ENCODE assay signal across 17 cellular contexts in the genomic region with DNA sequence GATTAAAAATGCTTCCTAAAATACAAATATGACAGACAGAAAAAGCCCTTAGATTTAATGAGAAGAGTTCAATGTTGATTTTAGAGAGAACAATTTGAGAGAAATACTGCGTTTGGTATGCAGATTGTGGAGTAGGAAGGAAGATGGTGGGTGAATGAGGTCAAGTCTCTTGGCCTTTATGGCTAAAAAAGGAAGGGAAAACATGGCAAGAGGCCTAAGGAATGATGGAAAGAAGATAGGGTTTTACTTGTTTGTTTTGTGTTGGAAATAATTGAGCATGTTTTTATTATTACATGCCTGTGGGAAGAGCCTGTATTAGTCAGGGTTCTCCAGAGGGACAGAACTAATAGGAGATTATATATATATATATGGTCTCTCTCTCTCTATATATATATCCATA.
A peak's percentile ranks its signal among the peaks of the same experiment; 100 is the strongest.
DNase-seq lines count a peak whose midpoint lies in the region; ATAC-seq, FAIRE-seq and TF ChIP-seq lines count a peak whose summit lies in the region.
"Had no signal": no experiment of that assay in that cellular context is flagged by ENCODE, and none has a peak within 500 bp of the region (broad histone marks: within the 10 kb centered on the region; RNA-seq: fewer than 3 reads in every experiment).

No MANE protein-coding gene starts in this region.

- WGBS in neuronal stem cell (ENCODE audit: extremely low coverage in 2 of 2, insufficient read length in 2 of 2, insufficient replicate concordance in 1 of 2), 2 donors: 100% methylated on average over 1 of the region's 1 CpG; no CpG with 5 or more reads in 1 of the 2 donors

- H3K9ac ChIP-seq in neuronal stem cell (ENCODE audit: low read depth, low read length, poor library complexity) (no peak overlapping the region), kidney (ENCODE audit: low read length in 2 of 2) (no peak overlapping the region)

- no peak for TF ChIP-seq CTCF in choroid plexus epithelial cell (conservative IDR thresholded peaks at IDR 0.05; ENCODE audit: low read depth, low read length)
- TF ChIP-seq CTCF in kidney (IDR thresholded peaks at IDR 0.05; ENCODE audit: borderline replicate concordance, extremely low read depth, insufficient read depth): no peak

- H3K4me1 Mint-ChIP-seq in activated CD8-positive, alpha-beta memory T cell treated with anti-CD3 and anti-CD28 coated beads, Interleukin-2, amount 10 ng/mL, durations not matched to agents 7 days and 5 days: no peaks in the 10 kb centered on the region
- H3K4me1 Mint-ChIP-seq: B cell; CD4-positive, alpha-beta memory T cell; GM23338; IgD-negative memory B cell had no signal

- no peak overlapping the region for H3K4ac ChIP-seq in neuronal stem cell (ENCODE audit: low read length)

- H3K79me1 ChIP-seq in neuronal stem cell (ENCODE audit: low read depth, low read length): no peaks in the 10 kb centered on the region

- no peak for FAIRE-seq in kidney (lab: Jason Lieb, UNC)
- FAIRE-seq: GM12892 had no signal

- no peak for ATAC-seq in activated CD8-positive, alpha-beta memory T cell treated with anti-CD3 and anti-CD28 coated beads, Interleukin-2, amount 10 ng/mL, durations not matched to agents 7 days and 5 days
- ATAC-seq: GM23338 had no signal

- H3K4me3 ChIP-seq in choroid plexus epithelial cell (ENCODE audit: low read depth, low read length) (no peak overlapping the region), neuronal stem cell (ENCODE audit: low read length in 2 of 2) (no peak overlapping the region), kidney (ENCODE audit: low read length in 2 of 2) (no peak overlapping the region)
- H3K4me3 ChIP-seq: GM23338 had no signal

- DNase-seq in EH (ENCODE audit: low read depth): peak; percentile 81
- DNase-seq in choroid plexus epithelial cell (ENCODE audit: low read depth): peak; percentile 23
- peak; percentile 22 for DNase-seq in iris pigment epithelial cell (ENCODE audit: low read depth)
- DNase-seq in central memory CD4-positive, alpha-beta T cell: no peak
- DNase-seq in neuronal stem cell (ENCODE audit: low spot score): no peak
- DNase-seq in activated CD8-positive, alpha-beta memory T cell treated with anti-CD3 and anti-CD28 coated beads, Interleukin-2, amount 10 ng/mL, durations not matched to agents 7 days and 5 days: no peak
- DNase-seq in kidney: no peak
- DNase-seq: ACHN; CD4-positive, alpha-beta memory T cell; DMS79; GDM1; H7 had no signal

- H3K23ac ChIP-seq in neuronal stem cell (ENCODE audit: low read depth, low read length, poor library complexity): no peak overlapping the region

- no peak overlapping the region for H4K91ac ChIP-seq in neuronal stem cell (ENCODE audit: low read depth, low read length, poor library complexity)

- H2BK15ac ChIP-seq in neuronal stem cell (ENCODE audit: low read length): no peak overlapping the region

- H3K36me3 ChIP-seq in neuronal stem cell (replicated peaks in 1 of 2; ENCODE audit: control insufficient read depth in 2 of 2, insufficient read depth in 2 of 2, low read length in 2 of 2) (no peaks in the 10 kb centered on the region), kidney (ENCODE audit: control insufficient read depth in 1 of 2, insufficient read depth in 2 of 2, low read length in 2 of 2) (no peaks in the 10 kb centered on the region)

- H3K36me3 Mint-ChIP-seq in activated CD8-positive, alpha-beta memory T cell treated with anti-CD3 and anti-CD28 coated beads, Interleukin-2, amount 10 ng/mL, durations not matched to agents 7 days and 5 days: no peaks in the 10 kb centered on the region
- H3K36me3 Mint-ChIP-seq: CD4-positive, alpha-beta memory T cell; IgD-negative memory B cell had no signal

- no peaks in the 10 kb centered on the region for H3K9me3 ChIP-seq in neuronal stem cell (replicated peaks in 1 of 2; ENCODE audit: control insufficient read depth in 2 of 2, insufficient read depth in 1 of 2, low read depth in 1 of 2, low read length in 2 of 2)
- H3K9me3 ChIP-seq in kidney (ENCODE audit: control insufficient read depth in 1 of 2, low read length in 2 of 2): no peaks in the 10 kb centered on the region

- H3K18ac ChIP-seq in neuronal stem cell (ENCODE audit: low read length): no peak overlapping the region

- no peaks in the 10 kb centered on the region for H3K27me3 Mint-ChIP-seq in activated CD8-positive, alpha-beta memory T cell treated with anti-CD3 and anti-CD28 coated beads, Interleukin-2, amount 10 ng/mL, durations not matched to agents 7 days and 5 days

- H3K27ac Mint-ChIP-seq in activated CD8-positive, alpha-beta memory T cell treated with anti-CD3 and anti-CD28 coated beads, Interleukin-2, amount 10 ng/mL, durations not matched to agents 7 days and 5 days: no peak overlapping the region
- H3K27ac Mint-ChIP-seq: B cell; CD4-positive, alpha-beta memory T cell; GM23338; IgD-negative memory B cell had no signal

- no peak overlapping the region for H2AFZ ChIP-seq in neuronal stem cell (ENCODE audit: low read length)
- H2AFZ ChIP-seq: GM23338 had no signal

- no peak overlapping the region for H3K4me3 Mint-ChIP-seq in activated CD8-positive, alpha-beta memory T cell treated with anti-CD3 and anti-CD28 coated beads, Interleukin-2, amount 10 ng/mL, durations not matched to agents 7 days and 5 days
- H3K4me3 Mint-ChIP-seq: B cell; CD4-positive, alpha-beta memory T cell; GM23338; IgD-negative memory B cell had no signal

- CTCF ChIA-PET in activated CD8-positive, alpha-beta memory T cell treated with anti-CD3 and anti-CD28 coated beads, Interleukin-2, amount 10 ng/mL, durations not matched to agents 7 days and 5 days (lab: Charles Lee): no interaction called here

- H3K14ac ChIP-seq in neuronal stem cell (ENCODE audit: low read length): no peak overlapping the region

- H2AK5ac ChIP-seq in neuronal stem cell (ENCODE audit: low read depth, low read length): no peak overlapping the region

- no peak overlapping the region for H2BK120ac ChIP-seq in neuronal stem cell (ENCODE audit: low read depth, low read length)

- H2BK5ac ChIP-seq in neuronal stem cell (ENCODE audit: low read length): no peak overlapping the region

- no peak overlapping the region for H2BK12ac ChIP-seq in neuronal stem cell (ENCODE audit: low read length)

- H3K4me1 ChIP-seq in neuronal stem cell (ENCODE audit: control insufficient read depth in 2 of 2, insufficient read depth in 1 of 2, low read depth in 1 of 2, low read length in 2 of 2) (no peaks in the 10 kb centered on the region), kidney (ENCODE audit: control insufficient read depth in 1 of 2, insufficient read depth in 1 of 2, low read depth in 1 of 2, low read length in 2 of 2) (no peaks in the 10 kb centered on the region)

- no peak overlapping the region for H3K4me2 ChIP-seq in neuronal stem cell (ENCODE audit: insufficient read depth, low read length, poor library complexity, severe bottlenecking)
- H3K4me2 ChIP-seq: GM23338 had no signal

- H3K27ac ChIP-seq in neuronal stem cell (replicated peaks; ENCODE audit: low read length) (no peak overlapping the region), kidney (ENCODE audit: low read depth in 2 of 2, low read length in 2 of 2) (no peak overlapping the region)
- H3K27ac ChIP-seq: C4-2B had no signal

- H3K9me3 Mint-ChIP-seq in activated CD8-positive, alpha-beta memory T cell treated with anti-CD3 and anti-CD28 coated beads, Interleukin-2, amount 10 ng/mL, durations not matched to agents 7 days and 5 days (ENCODE audit: low read depth): no peaks in the 10 kb centered on the region
- H3K9me3 Mint-ChIP-seq: GM23338 had no signal

- no peaks in the 10 kb centered on the region for H3K27me3 ChIP-seq in neuronal stem cell (ENCODE audit: control insufficient read depth in 3 of 3, insufficient read depth in 3 of 3, low read depth in 1 of 3, low read length in 3 of 3)

- intact Hi-C loops in kidney (cut with DNase I): no loop called here

- H4K8ac ChIP-seq in neuronal stem cell (ENCODE audit: low read depth, low read length): no peak overlapping the region

Comparison
In these comparisons a context has a peak if more than half of its experiments do, and no peak if none do; other contexts are left out.
1. DNase-seq: peak in EH (single experiment), choroid plexus epithelial cell (single experiment) and iris pigment epithelial cell (single experiment); none in central memory CD4-positive, alpha-beta T cell (single experiment), neuronal stem cell (single experiment), activated CD8-positive, alpha-beta memory T cell treated with anti-CD3 and anti-CD28 coated beads, Interleukin-2, amount 10 ng/mL, durations not matched to agents 7 days and 5 days (single experiment) and kidney (single experiment).